Comparison of ENCODE assay signal across 8 cellular contexts in genomic region chr1:220370041-220370700, GRCh38.
DNase-seq lines count a peak whose midpoint lies in the region; ATAC-seq and TF ChIP-seq lines count a peak whose summit lies in the region.

No MANE protein-coding gene starts in this region.

- no peaks in the 10 kb centered on the region for H3K4me1 Mint-ChIP-seq in T-helper 2 cell treated with Interferon-gamma antibody and Interleukin-4, amounts not matched to agents 5 μg/mL and 100 μg/mL, for 36 hours (ENCODE audit: low read depth)

- 15 to 41% methylated on average over 4 to 5 of the region's 5 CpGs for WGBS in esophagus squamous epithelium, 2 donors

- no peak overlapping the region for H3K4me3 Mint-ChIP-seq in T-helper 2 cell treated with Interferon-gamma antibody and Interleukin-4, amounts not matched to agents 5 μg/mL and 100 μg/mL, for 36 hours

- no peaks in the 10 kb centered on the region for H4K20me1 ChIP-seq in osteoblast (ENCODE audit: insufficient read depth, low read length)

- H3K79me2 ChIP-seq in osteoblast (ENCODE audit: insufficient read depth, low read length), result no peaks in the 10 kb centered on the region

- H3K4me1 ChIP-seq in esophagus squamous epithelium (peaks cover 0 to 19% (median 12%) of the 10 kb centered on the region in 3 donors), osteoblast (ENCODE audit: insufficient read depth, low read length) (peaks cover 31% of the 10 kb centered on the region), BE2C (no peaks in the 10 kb centered on the region)

- DNase-seq in EH (ENCODE audit: low read depth) (peak; percentile 95), NCI-H524 treated with DMSO at 0.1 percent for 48 hours (lab: John Stamatoyannopoulos, UW) (peak; percentile 41), esophagus squamous epithelium (lab: John Stamatoyannopoulos, UW) (no peak), osteoblast (ENCODE audit: insufficient read length, low spot score, missing footprints) (peak; percentile 93), BE2C (no peak), SIG-M5 (lab: John Stamatoyannopoulos, UW) (no peak)
- no peak for DNase-seq in T-helper 2 cell treated with Interferon-gamma antibody and Interleukin-4, amounts not matched to agents 5 μg/mL and 100 μg/mL, for 36 hours (ENCODE audit: low spot score)

- peak overlapping the region; percentile 62 for H3K4me2 ChIP-seq in osteoblast (ENCODE audit: insufficient read depth, low read length)

- H3K27me3 Mint-ChIP-seq in T-helper 2 cell treated with Interferon-gamma antibody and Interleukin-4, amounts not matched to agents 5 μg/mL and 100 μg/mL, for 36 hours (ENCODE audit: low read depth), result no peaks in the 10 kb centered on the region

- H3K9me3 Mint-ChIP-seq in T-helper 2 cell treated with Interferon-gamma antibody and Interleukin-4, amounts not matched to agents 5 μg/mL and 100 μg/mL, for 36 hours, result no peaks in the 10 kb centered on the region

- TF ChIP-seq CTCF in esophagus squamous epithelium (IDR thresholded peaks at IDR 0.05), result no peak
- TF ChIP-seq CTCF in osteoblast (IDR thresholded peaks at IDR 0.05; ENCODE audit: extremely low read depth, low read depth, low read length), result no peak
- TF ChIP-seq CTCF in BE2C (IDR thresholded peaks at IDR 0.05; ENCODE audit: low read depth, low read length), result no peak

- no peak for TF ChIP-seq POLR2A in esophagus squamous epithelium (IDR thresholded peaks at IDR 0.05)

- H3K27ac ChIP-seq in esophagus squamous epithelium (peak overlapping the region in 3 of 4 donors; percentile 38 to 63 (median 57)), osteoblast (ENCODE audit: low read depth, low read length) (peak overlapping the region; percentile 89)

- H3K4me3 ChIP-seq in esophagus squamous epithelium (no peak overlapping the region), osteoblast (ENCODE audit: insufficient read depth, low read length) (no peak overlapping the region), BE2C (ENCODE audit: low read depth, low read length) (no peak overlapping the region)

- H3K27me3 ChIP-seq in esophagus squamous epithelium (no peaks in the 10 kb centered on the region), osteoblast (ENCODE audit: insufficient read depth, low read length) (no peaks in the 10 kb centered on the region), BE2C (no peaks in the 10 kb centered on the region)

- no peaks in the 10 kb centered on the region for H3K36me3 ChIP-seq in esophagus squamous epithelium
- no peaks in the 10 kb centered on the region for H3K36me3 ChIP-seq in osteoblast (ENCODE audit: insufficient read depth, low read length)
- H3K36me3 ChIP-seq in BE2C, result no peaks in the 10 kb centered on the region

- intact Hi-C loops in esophagus squamous epithelium (cut with DNase I), result no loop called here

- peak overlapping the region; percentile 57 for H2AFZ ChIP-seq in osteoblast (ENCODE audit: low read length)

- no peak overlapping the region for H3K27ac Mint-ChIP-seq in T-helper 2 cell treated with Interferon-gamma antibody and Interleukin-4, amounts not matched to agents 5 μg/mL and 100 μg/mL, for 36 hours

- H3K9me3 ChIP-seq in esophagus squamous epithelium, result no peaks in the 10 kb centered on the region
- H3K9me3 ChIP-seq in osteoblast (ENCODE audit: low read depth, low read length), result no peaks in the 10 kb centered on the region
- no peaks in the 10 kb centered on the region for H3K9me3 ChIP-seq in BE2C

- ATAC-seq in HG02678 (IDR thresholded peaks at IDR 0.05; ENCODE audit: unreplicated experiment), result no peak

- no peaks in the 10 kb centered on the region for H3K36me3 Mint-ChIP-seq in T-helper 2 cell treated with Interferon-gamma antibody and Interleukin-4, amounts not matched to agents 5 μg/mL and 100 μg/mL, for 36 hours (ENCODE audit: low read depth)

Comparison
In these comparisons a context has a peak if more than half of its experiments do, and no peak if none do; other contexts are left out.
1. DNase-seq: peak in EH (single experiment), NCI-H524 treated with DMSO at 0.1 percent for 48 hours (single experiment) and osteoblast (single experiment); none in esophagus squamous epithelium (single experiment), BE2C (single experiment), SIG-M5 (single experiment) and T-helper 2 cell treated with Interferon-gamma antibody and Interleukin-4, amounts not matched to agents 5 μg/mL and 100 μg/mL, for 36 hours (single experiment).